24 cellular contexts compared by ENCODE assay signal in genomic region chr6:16773376-16773775, GRCh38. TPM values are rescaled to one million over a fixed set of nuclear protein-coding genes. Genes with fewer than 3 reads are reported as not detected.
"Had no signal": no experiment of that assay in that cellular context is flagged by ENCODE, and none has a peak within 500 bp of the region (broad histone marks: within the 10 kb centered on the region; RNA-seq: fewer than 3 reads in every experiment).

No MANE protein-coding gene starts in this region.

- DNase-seq: activated CD4-positive, alpha-beta memory T cell treated with anti-CD3 and anti-CD28 coated beads, Interleukin-2, amount 10 ng/mL, durations not matched to agents 7 days and 5 days; activated CD4-positive, alpha-beta T cell treated with anti-CD3 and anti-CD28 coated beads for 36 hours; activated CD4-positive, alpha-beta T cell treated with anti-CD3 and anti-CD28 coated beads, Interleukin-2, amount 50 U/mL, for 1 hour; activated gamma-delta T cell; activated naive CD4-positive, alpha-beta T cell treated with anti-CD3 and anti-CD28 coated beads for 36 hours; activated T-cell treated with anti-CD3 and anti-CD28 coated beads for 4 hours; activated T-cell treated with anti-CD3 and anti-CD28 coated beads, Interleukin-2, amount 50 U/mL, for 48 hours; amygdala; NCI-H1092 treated with DMSO at 0.1 percent for 48 hours; NCI-H1436; NCI-H1694 treated with DMSO at 0.1 percent for 48 hours; NCI-H2029 treated with DMSO at 0.1 percent for 48 hours; NCI-H345; NCI-H510A; NCI-H526 treated with DMSO at 0.1 percent for 48 hours; NCI-H82; Right ventricle myocardium superior; SJCRH30; SK-N-SH; T-helper 1 cell; WERI-Rb-1 had no signal

- H3K9me3 ChIP-seq: SJCRH30, SK-N-SH had no signal

- H3K9ac ChIP-seq: SK-N-SH had no signal

- H3K27me3 ChIP-seq: SJCRH30 had no signal

- H3K4me2 ChIP-seq: SK-N-SH had no signal

- H3K4me3 ChIP-seq: SJCRH30 had no signal

- H3K27ac ChIP-seq: RWPE1, SJCRH30, WERI-Rb-1 had no signal

- ATAC-seq: activated CD4-positive, alpha-beta T cell treated with anti-CD3 and anti-CD28 coated beads for 36 hours; activated T-helper 17 cell treated with anti-CD3 and anti-CD28 coated beads, Interleukin-2, amount 50 U/mL, for 72 hours had no signal

- H3K4me1 ChIP-seq: SJCRH30 had no signal

- H3K36me3 ChIP-seq: SJCRH30, WERI-Rb-1 had no signal

RNA-seq across cellular contexts. Expression of gene ATXN1, which starts 12.1 kb away (rescaled TPM):
- total RNA-seq: OCI-LY7 had no signal
